In genomic region chr6:111764238-111765182, GRCh38 we compare ENCODE assay signal across 8 cellular contexts.
DNase-seq lines count a peak whose midpoint lies in the region; ATAC-seq and TF ChIP-seq lines count a peak whose summit lies in the region.

No MANE protein-coding gene starts in this region.

- H3K9ac ChIP-seq in smooth muscle cell (ENCODE audit: low read depth), result peak overlapping the region; percentile 1

- no peaks in the 10 kb centered on the region for H3K9me3 ChIP-seq in smooth muscle cell (replicated peaks; ENCODE audit: low read depth)

- peak; percentile 43 for TF ChIP-seq POLR2A in GM18505 (IDR thresholded peaks at IDR 0.05; ENCODE audit: borderline replicate concordance, extremely low read depth, insufficient read depth, insufficient read length)

- H3K4me3 ChIP-seq in H7 (ENCODE audit: insufficient read depth, low read depth, low read length) (no peak overlapping the region), smooth muscle cell (no peak overlapping the region), foreskin fibroblast (ENCODE audit: low read depth in 1 of 2, low read length in 2 of 2) (no peak overlapping the region)

- H3K79me2 ChIP-seq in smooth muscle cell (ENCODE audit: low read depth), result peaks cover 28% of the 10 kb centered on the region

- H3K27ac ChIP-seq in angular gyrus (ENCODE audit: low read depth, low read length) (peak overlapping the region; percentile 18), smooth muscle cell (ENCODE audit: low read depth) (peak overlapping the region; percentile 26)

- no peaks in the 10 kb centered on the region for H3K27me3 ChIP-seq in H7 (ENCODE audit: control insufficient read depth, insufficient read depth, low read length)
- no peaks in the 10 kb centered on the region for H3K27me3 ChIP-seq in smooth muscle cell (ENCODE audit: low read depth)

- H3K36me3 ChIP-seq in H7 (replicated peaks; ENCODE audit: control insufficient read depth, insufficient read depth, low read length) (no peaks in the 10 kb centered on the region), smooth muscle cell (ENCODE audit: low read depth) (no peaks in the 10 kb centered on the region)

- no peak overlapping the region for H2AFZ ChIP-seq in smooth muscle cell (ENCODE audit: low read depth)

- peaks cover 54% of the 10 kb centered on the region for H3K4me1 ChIP-seq in smooth muscle cell (ENCODE audit: low read depth)

- in situ Hi-C loops in KBM-7 (cut with MboI; ENCODE audit: low pct_unique_long_range_greater_than_20kb, low sequenced_read_pairs), result no loop called here

- H4K20me1 ChIP-seq in smooth muscle cell (ENCODE audit: low read depth), result peaks cover 66% of the 10 kb centered on the region

- peak; percentile 76 for ATAC-seq in GM18505 (IDR thresholded peaks at IDR 0.05; ENCODE audit: unreplicated experiment)

- DNase-seq in H7 (peak; percentile 42), NCI-H69 (lab: John Stamatoyannopoulos, UW) (peak; percentile 36), smooth muscle cell (lab: John Stamatoyannopoulos, UW; ENCODE audit: unreplicated experiment) (no peak), NCI-H2196 (lab: John Stamatoyannopoulos, UW; ENCODE audit: unreplicated experiment) (no peak), foreskin fibroblast (no peak), KBM-7 (no peak)

- TF ChIP-seq CTCF in smooth muscle cell (IDR thresholded peaks at IDR 0.05; ENCODE audit: borderline replicate concordance, insufficient read depth, poor library complexity, severe bottlenecking), result no peak
- no peak for TF ChIP-seq CTCF in foreskin fibroblast (IDR thresholded peaks at IDR 0.05; ENCODE audit: low read depth, low read length)

- 59% methylated on average over 13 of the region's 13 CpGs for WGBS in smooth muscle cell (ENCODE audit: low lambda C conversion rate)

- H3K4me2 ChIP-seq in smooth muscle cell, result peak overlapping the region; percentile 22

- H3F3A ChIP-seq in smooth muscle cell (ENCODE audit: low read depth), result peaks cover 9% of the 10 kb centered on the region

Comparison
In these comparisons a context has a peak if more than half of its experiments do, and no peak if none do; other contexts are left out.
1. DNase-seq: peak in H7 (single experiment) and NCI-H69 (single experiment); none in smooth muscle cell (single experiment), NCI-H2196 (single experiment), foreskin fibroblast (0 of 2) and KBM-7 (single experiment).